32 cellular contexts compared by ENCODE assay signal in genomic region chr1:11434926-11435325, GRCh38. TPM values are rescaled to one million over a fixed set of nuclear protein-coding genes. Genes with fewer than 3 reads are reported as not detected.
"Had no signal": no experiment of that assay in that cellular context is flagged by ENCODE, and none has a peak within 500 bp of the region (broad histone marks: within the 10 kb centered on the region; RNA-seq: fewer than 3 reads in every experiment).

No MANE protein-coding gene starts in this region.

- H3K4me3 ChIP-seq: dorsolateral prefrontal cortex, gastrocnemius medialis, heart right ventricle, left lung, mucosa of descending colon, neural progenitor cell, prostate gland, sigmoid colon, stomach, thyroid gland, vagina had no signal

- H3K4me1 Mint-ChIP-seq: mesothelial cell of epicardium; naive B cell; stimulated activated effector memory CD8-positive, alpha-beta T cell treated with anti-CD3 and anti-CD28 coated beads, Interleukin-12 subunit alpha, Interleukin-12 subunit beta, amount 100 ng/mL, for 72 hours had no signal

- FAIRE-seq: islet of Langerhans had no signal

- H3K27ac Mint-ChIP-seq: mesothelial cell of epicardium; naive B cell; natural killer cell treated with Interleukin-12 subunit alpha and Interleukin-12 subunit beta and Interleukin-15 and Interleukin-18, amount 100 ng/mL, for 72 hours; stimulated activated effector memory CD8-positive, alpha-beta T cell treated with anti-CD3 and anti-CD28 coated beads, Interleukin-12 subunit alpha, Interleukin-12 subunit beta, amount 100 ng/mL, for 72 hours had no signal

- H3K4me1 ChIP-seq: gastrocnemius medialis, heart right ventricle, left lung, prostate gland, sigmoid colon, stomach, thyroid gland, vagina had no signal

- H3K9me3 Mint-ChIP-seq: mesothelial cell of epicardium; naive B cell; natural killer cell treated with Interleukin-12 subunit alpha and Interleukin-12 subunit beta and Interleukin-15 and Interleukin-18, amount 100 ng/mL, for 72 hours; neural progenitor cell; stimulated activated effector memory CD8-positive, alpha-beta T cell treated with anti-CD3 and anti-CD28 coated beads, Interleukin-12 subunit alpha, Interleukin-12 subunit beta, amount 100 ng/mL, for 72 hours had no signal

- H2AFZ ChIP-seq: neural progenitor cell had no signal

- H3K4me2 ChIP-seq: neural progenitor cell had no signal

- DNase-seq: dorsolateral prefrontal cortex; effector CD4-positive, alpha-beta T cell; foreskin fibroblast; gastrocnemius medialis; heart right ventricle; hippocampal formation; left cardiac atrium; mesenchymal stem cell; mucosa of descending colon; naive B cell; nucleus accumbens; right cardiac atrium; sigmoid colon; stimulated activated CD4-positive, alpha-beta T cell treated with anti-CD3 and anti-CD28 coated beads, Interleukin-2, amount 100 ng/mL, for 24 hours; stimulated activated CD4-positive, alpha-beta T cell treated with anti-CD3 and anti-CD28 coated beads, Interleukin-4, amount 100 ng/mL, for 24 hours; stimulated activated naive CD4-positive, alpha-beta T cell treated with Interleukin-2 at 50 U/mL for 16 hours; stomach; thyroid gland; trophoblast cell had no signal

- H3K36me3 Mint-ChIP-seq: mesothelial cell of epicardium; naive B cell; natural killer cell treated with Interleukin-12 subunit alpha and Interleukin-12 subunit beta and Interleukin-15 and Interleukin-18, amount 100 ng/mL, for 72 hours; neural progenitor cell; stimulated activated effector memory CD8-positive, alpha-beta T cell treated with anti-CD3 and anti-CD28 coated beads, Interleukin-12 subunit alpha, Interleukin-12 subunit beta, amount 100 ng/mL, for 72 hours had no signal

- H3K4me3 Mint-ChIP-seq: mesothelial cell of epicardium; naive B cell; natural killer cell treated with Interleukin-12 subunit alpha and Interleukin-12 subunit beta and Interleukin-15 and Interleukin-18, amount 100 ng/mL, for 72 hours; neural progenitor cell; stimulated activated effector memory CD8-positive, alpha-beta T cell treated with anti-CD3 and anti-CD28 coated beads, Interleukin-12 subunit alpha, Interleukin-12 subunit beta, amount 100 ng/mL, for 72 hours had no signal

- H3K9ac ChIP-seq: neural progenitor cell had no signal

- H3K27me3 ChIP-seq: neural progenitor cell, thyroid gland, vagina had no signal

- H3K36me3 ChIP-seq: gastrocnemius medialis, heart right ventricle, left lung, neural progenitor cell, prostate gland, sigmoid colon, stomach, thyroid gland, vagina had no signal

- H3K9me3 ChIP-seq: gastrocnemius medialis, heart right ventricle, left lung, mucosa of descending colon, prostate gland, sigmoid colon, stomach, thyroid gland, vagina had no signal

- H3K27ac ChIP-seq: dorsolateral prefrontal cortex, epithelial cell of prostate, gastrocnemius medialis, heart right ventricle, left lung, neural progenitor cell, prostate gland, sigmoid colon, stomach, thyroid gland, vagina had no signal

RNA-seq across cellular contexts. Expression of gene DISP3, which starts 44.0 kb away (rescaled TPM):
- total RNA-seq: esophagus mucosa, gastrocnemius medialis, lower leg skin, skeletal muscle tissue, subcutaneous adipose tissue, thyroid gland, vagina had no signal
